In genomic region chr1:116290920-116291465, GRCh38 we compare ENCODE assay signal across 20 cellular contexts.
"Had no signal": no experiment of that assay in that cellular context is flagged by ENCODE, and none has a peak within 500 bp of the region (broad histone marks: within the 10 kb centered on the region; RNA-seq: fewer than 3 reads in every experiment).

No MANE protein-coding gene starts in this region.

- H3K4me3 ChIP-seq: esophagus muscularis mucosa, hepatocyte, lung, tibial artery, upper lobe of left lung, uterus had no signal

- H3K4me3 Mint-ChIP-seq: naive thymus-derived CD4-positive, alpha-beta T cell; nephron progenitor cell; stimulated activated effector memory CD8-positive, alpha-beta T cell treated with anti-CD3 and anti-CD28 coated beads, Interleukin-12 subunit alpha, Interleukin-12 subunit beta, amount 100 ng/mL, for 72 hours had no signal

- H3K4me1 Mint-ChIP-seq: stimulated activated effector memory CD8-positive, alpha-beta T cell treated with anti-CD3 and anti-CD28 coated beads, Interleukin-12 subunit alpha, Interleukin-12 subunit beta, amount 100 ng/mL, for 72 hours had no signal

- DNase-seq: effector memory CD4-positive, alpha-beta T cell; foreskin melanocyte; head of caudate nucleus; left colon; left ventricle myocardium superior; mesendoderm; naive thymus-derived CD4-positive, alpha-beta T cell; nephron progenitor cell; posterior cingulate gyrus; right cardiac atrium; stimulated activated CD4-positive, alpha-beta T cell treated with anti-CD3 and anti-CD28 coated beads, Interleukin-4, amount 100 ng/mL, for 1 hour; stimulated activated CD8-positive, alpha-beta memory T cell treated with anti-CD3 and anti-CD28 coated beads, Interleukin-4, amount 100 ng/mL, for 48 hours; stimulated activated naive CD8-positive, alpha-beta T cell treated with anti-CD3 and anti-CD28 coated beads, Interleukin-15, Interleukin-2, amounts not matched to agents 100 U/mL and 50 U/mL, for 24 hours; tibial artery; upper lobe of left lung; uterus had no signal

- H3K36me3 Mint-ChIP-seq: naive thymus-derived CD4-positive, alpha-beta T cell; stimulated activated effector memory CD8-positive, alpha-beta T cell treated with anti-CD3 and anti-CD28 coated beads, Interleukin-12 subunit alpha, Interleukin-12 subunit beta, amount 100 ng/mL, for 72 hours had no signal

- H3K27ac ChIP-seq: esophagus muscularis mucosa, hepatocyte, tibial artery, upper lobe of left lung, uterus had no signal

- H3K9me3 ChIP-seq: esophagus muscularis mucosa, tibial artery, upper lobe of left lung, uterus had no signal

- H3K4me1 ChIP-seq: esophagus muscularis mucosa, tibial artery, uterus had no signal

- ATAC-seq: left colon; left ventricle myocardium superior; naive thymus-derived CD4-positive, alpha-beta T cell; right cardiac atrium; stimulated activated effector memory CD8-positive, alpha-beta T cell treated with anti-CD3 and anti-CD28 coated beads, Interleukin-12 subunit alpha, Interleukin-12 subunit beta, amount 100 ng/mL, for 72 hours; stimulated activated naive CD8-positive, alpha-beta T cell treated with anti-CD3 and anti-CD28 coated beads, Interleukin-15, Interleukin-2, amounts not matched to agents 100 U/mL and 50 U/mL, for 24 hours had no signal

- H3K9me3 Mint-ChIP-seq: nephron progenitor cell; stimulated activated effector memory CD8-positive, alpha-beta T cell treated with anti-CD3 and anti-CD28 coated beads, Interleukin-12 subunit alpha, Interleukin-12 subunit beta, amount 100 ng/mL, for 72 hours had no signal

- H3K36me3 ChIP-seq: esophagus muscularis mucosa, tibial artery, upper lobe of left lung, uterus had no signal

- H3K27me3 ChIP-seq: esophagus muscularis mucosa, hepatocyte, tibial artery, upper lobe of left lung, uterus had no signal
